Comparison of ENCODE assay signal across 32 cellular contexts in genomic region chr20:61244213-61244612, GRCh38. TPM values are rescaled to one million over a fixed set of nuclear protein-coding genes. Genes with fewer than 3 reads are reported as not detected.
DNase-seq lines count a peak whose midpoint lies in the region; ATAC-seq, FAIRE-seq and TF ChIP-seq lines count a peak whose summit lies in the region.
"Had no signal": no experiment of that assay in that cellular context is flagged by ENCODE, and none has a peak within 500 bp of the region (broad histone marks: within the 10 kb centered on the region; RNA-seq: fewer than 3 reads in every experiment).

No MANE protein-coding gene starts in this region.

- H3K36me3 ChIP-seq in RWPE2 (ENCODE audit: low read depth), result no peaks in the 10 kb centered on the region
- H3K36me3 ChIP-seq: BE2C; BLaER1; BLaER1 treated with 17β-estradiol and CSF1 and Interleukin-3, amounts not matched to agents 10 nM and 100 nM had no signal

- DNase-seq in HTR-8/SVneo (ENCODE audit: insufficient read length, low spot score) (no peak), RWPE2 (ENCODE audit: low spot score) (peak; percentile 69), cerebellum (ENCODE audit: low spot score) (no peak)
- DNase-seq: 8988T; ACHN; AML-193; BE2C; C1 segment of cervical spinal cord; Caco-2; Calu3; CD4-positive, alpha-beta memory T cell; CD4-positive, alpha-beta T cell; CD4-positive, CD25-positive, alpha-beta regulatory T cell; CD8-positive, alpha-beta memory T cell; CD8-positive, alpha-beta T cell; COR-L47; DMS 273 treated with DMSO at 0.1 percent for 48 hours; DMS153; DMS53; DMS79; DMS79 treated with DMSO at 0.1 percent for 48 hours; DND-41; EL had no signal

- H3K27me3 ChIP-seq in RWPE2 (ENCODE audit: insufficient read depth, poor library complexity, severe bottlenecking), result peaks cover 68% of the 10 kb centered on the region

- no peak for TF ChIP-seq CTCF in RWPE2 (IDR thresholded peaks at IDR 0.05; ENCODE audit: poor library complexity, severe bottlenecking)

- H3K4me3 ChIP-seq in RWPE2 (ENCODE audit: severe bottlenecking), result no peak overlapping the region
- H3K4me3 ChIP-seq: A549; BLaER1; BLaER1 treated with 17β-estradiol and CSF1 and Interleukin-3, amounts not matched to agents 10 nM and 100 nM had no signal

- peak; percentile 9 for FAIRE-seq in HTR-8/SVneo (lab: Jason Lieb, UNC)
- FAIRE-seq: A204.1, A549, D721Med had no signal

- H3K27ac ChIP-seq in RWPE2 (ENCODE audit: poor library complexity, severe bottlenecking), result no peak overlapping the region
- H3K27ac ChIP-seq: 22Rv1; A549; BLaER1; BLaER1 treated with 17β-estradiol and CSF1 and Interleukin-3, amounts not matched to agents 10 nM and 100 nM; C4-2B had no signal

- H3K4me1 ChIP-seq in RWPE2 (ENCODE audit: insufficient read depth, poor library complexity, severe bottlenecking), result no peaks in the 10 kb centered on the region
- H3K4me1 ChIP-seq: A549, BE2C, BLaER1, Caco-2 had no signal

- no peak for ATAC-seq in RWPE2 (ENCODE audit: low read depth)
- ATAC-seq in GM19395 (IDR thresholded peaks at IDR 0.05; ENCODE audit: unreplicated experiment), result no peak
- ATAC-seq: A549; CD8-positive, alpha-beta T cell had no signal

- peaks cover 17% of the 10 kb centered on the region for H3K9me3 ChIP-seq in RWPE2 (ENCODE audit: severe bottlenecking)

RNA-seq across cellular contexts. Expression of gene CDH4, which starts 7.8 kb away (rescaled TPM):
- 19.3 TPM for total RNA-seq in cerebellum
- total RNA-seq: B cell; Caco-2; Calu3; CD8-positive, alpha-beta memory T cell had no signal
